1 cellular context compared by ENCODE assay signal in the genomic region with DNA sequence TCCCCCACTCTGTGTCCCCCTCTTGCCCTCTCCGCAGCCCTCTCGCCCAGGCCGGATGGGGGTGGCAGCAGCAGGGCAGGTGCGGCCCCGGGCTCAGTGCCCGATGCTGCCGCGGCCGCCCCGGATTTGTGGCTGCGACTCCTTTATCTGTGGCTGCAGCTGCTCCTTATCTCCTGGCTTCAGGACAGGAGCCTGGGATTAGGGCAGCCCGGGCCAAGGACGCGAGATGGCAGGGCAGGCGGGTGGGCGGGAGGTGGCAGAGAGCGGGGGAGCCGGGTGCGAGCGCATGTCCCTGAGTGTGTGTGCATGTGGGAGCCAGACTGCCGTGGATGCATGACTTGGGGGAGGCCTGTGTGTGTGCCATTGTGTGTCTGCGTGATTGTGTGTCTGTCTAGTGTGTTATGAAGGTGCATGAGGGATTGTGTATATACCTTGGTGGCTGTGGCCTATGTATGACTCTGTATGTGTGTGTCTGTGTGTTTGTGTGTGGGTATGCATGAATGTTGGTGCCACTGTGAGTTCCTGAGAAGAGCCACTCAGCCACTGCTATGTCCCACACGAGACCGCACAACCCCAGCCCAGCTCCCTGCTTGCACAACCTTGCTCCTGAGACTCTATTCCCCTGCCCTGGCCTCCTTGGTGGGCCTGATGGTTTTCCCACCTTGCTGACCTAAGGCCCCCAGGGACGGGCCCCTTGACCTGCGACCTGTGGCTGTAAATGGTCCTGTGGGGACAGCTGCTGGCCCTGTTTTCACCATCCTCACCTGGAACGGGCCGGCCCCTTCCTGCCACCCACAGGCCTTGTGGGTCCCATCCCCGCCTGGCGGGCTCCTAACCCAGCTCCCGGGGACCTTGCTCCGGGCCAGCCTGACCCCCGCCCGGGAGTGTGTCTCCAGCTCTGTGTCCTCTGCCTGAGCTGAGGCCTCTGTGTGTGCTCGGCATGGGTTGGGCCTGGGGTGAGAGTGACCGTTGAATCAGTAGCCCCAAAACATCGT.
TF ChIP-seq lines count a peak whose summit lies in the region.

No MANE protein-coding gene starts in this region.

TF ChIP-seq in SK-N-SH, 30 proteins besides CTCF, POLR2A, EP300 and RAD21:
- TF ChIP-seq MXI1 (IDR thresholded peaks at IDR 0.05; ENCODE audit: low read depth, low read length), result peak; percentile 73
- peak; percentile 78 for TF ChIP-seq RCOR1 (IDR thresholded peaks at IDR 0.05; ENCODE audit: low read length)
- TF ChIP-seq TAF1 (IDR thresholded peaks at IDR 0.05; ENCODE audit: borderline replicate concordance, low read depth, low read length), result no peak
- peak; percentile 99 for TF ChIP-seq GATA2 (CRISPR knock-in tag; IDR thresholded peaks at IDR 0.05)
- peak; percentile 86 for TF ChIP-seq CHD2 (IDR thresholded peaks at IDR 0.05; ENCODE audit: low read length, partially characterized antibody)
- peak; percentile 95 for TF ChIP-seq FOXJ3 (CRISPR knock-in tag; IDR thresholded peaks at IDR 0.05)
- TF ChIP-seq, protein P1, sequence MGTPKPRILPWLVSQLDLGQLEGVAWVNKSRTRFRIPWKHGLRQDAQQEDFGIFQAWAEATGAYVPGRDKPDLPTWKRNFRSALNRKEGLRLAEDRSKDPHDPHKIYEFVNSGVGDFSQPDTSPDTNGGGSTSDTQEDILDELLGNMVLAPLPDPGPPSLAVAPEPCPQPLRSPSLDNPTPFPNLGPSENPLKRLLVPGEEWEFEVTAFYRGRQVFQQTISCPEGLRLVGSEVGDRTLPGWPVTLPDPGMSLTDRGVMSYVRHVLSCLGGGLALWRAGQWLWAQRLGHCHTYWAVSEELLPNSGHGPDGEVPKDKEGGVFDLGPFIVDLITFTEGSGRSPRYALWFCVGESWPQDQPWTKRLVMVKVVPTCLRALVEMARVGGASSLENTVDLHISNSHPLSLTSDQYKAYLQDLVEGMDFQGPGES (IDR thresholded peaks at IDR 0.05; ENCODE audit: low read depth, low read length), result no peak
